In the genomic region with DNA sequence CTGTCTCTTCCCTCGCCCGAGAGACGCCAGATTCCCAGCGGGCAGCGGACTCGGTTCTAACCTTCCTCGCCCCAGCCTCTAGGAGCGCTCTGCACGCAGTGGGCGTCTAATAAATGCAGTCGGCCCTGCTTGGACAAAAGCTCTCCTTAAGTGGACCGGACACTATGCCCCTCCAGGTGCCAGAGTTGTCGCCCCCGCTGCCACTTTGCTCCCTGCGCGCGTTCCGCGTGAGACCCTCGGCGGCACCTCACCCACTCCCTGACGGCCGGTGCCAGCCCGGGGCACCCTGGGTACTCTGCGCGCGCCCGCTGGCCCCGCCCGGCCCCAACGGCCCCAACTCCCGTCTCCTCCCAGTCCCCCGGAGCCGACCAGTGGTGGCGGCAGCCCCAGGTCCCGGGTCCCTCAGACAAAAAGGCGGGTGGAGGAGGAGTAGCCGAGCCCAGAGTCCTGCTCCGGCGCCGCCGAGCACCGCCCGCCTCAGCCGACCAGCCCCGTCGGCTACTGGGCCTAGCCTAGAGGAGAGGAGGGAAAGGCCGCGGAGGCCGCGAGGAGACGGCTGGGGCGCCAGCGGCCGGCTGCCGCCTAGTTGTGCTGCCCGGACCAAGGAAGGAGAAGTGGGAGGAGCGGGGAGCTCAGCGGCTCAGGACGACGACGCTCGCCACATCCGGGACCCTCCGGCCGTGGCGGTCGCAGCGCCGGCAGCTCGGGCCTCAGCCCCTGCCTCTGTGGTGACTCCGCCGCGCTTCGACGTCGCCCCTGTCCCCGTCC, we compare ENCODE assay signal across 1 cellular context.
TF ChIP-seq lines count a peak whose summit lies in the region.

No MANE protein-coding gene starts in this region.

TF ChIP-seq in HEK293, 187 proteins besides CTCF, POLR2A, EP300 and RAD21 (continued from another document and continues in another):
- TF ChIP-seq, protein P1, sequence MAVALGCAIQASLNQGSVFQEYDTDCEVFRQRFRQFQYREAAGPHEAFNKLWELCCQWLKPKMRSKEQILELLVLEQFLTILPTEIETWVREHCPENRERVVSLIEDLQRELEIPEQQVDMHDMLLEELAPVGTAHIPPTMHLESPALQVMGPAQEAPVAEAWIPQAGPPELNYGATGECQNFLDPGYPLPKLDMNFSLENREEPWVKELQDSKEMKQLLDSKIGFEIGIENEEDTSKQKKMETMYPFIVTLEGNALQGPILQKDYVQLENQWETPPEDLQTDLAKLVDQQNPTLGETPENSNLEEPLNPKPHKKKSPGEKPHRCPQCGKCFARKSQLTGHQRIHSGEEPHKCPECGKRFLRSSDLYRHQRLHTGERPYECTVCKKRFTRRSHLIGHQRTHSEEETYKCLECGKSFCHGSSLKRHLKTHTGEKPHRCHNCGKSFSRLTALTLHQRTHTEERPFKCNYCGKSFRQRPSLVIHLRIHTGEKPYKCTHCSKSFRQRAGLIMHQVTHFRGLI (tag by site-specific recombination; IDR thresholded peaks at IDR 0.05) = no peak
- TF ChIP-seq ZNF561 (tag by site-specific recombination; IDR thresholded peaks at IDR 0.05; ENCODE audit: borderline replicate concordance) (peak; percentile 86; the same call in 1 of the 2 replicates), ZSCAN18 (tag by site-specific recombination; IDR thresholded peaks at IDR 0.05) (no peak), ZNF394 (tag by site-specific recombination; IDR thresholded peaks at IDR 0.05; ENCODE audit: borderline replicate concordance) (peak; percentile 95), ZNF416 (tag by site-specific recombination; IDR thresholded peaks at IDR 0.05) (no peak), ZSCAN4 (tag by site-specific recombination; IDR thresholded peaks at IDR 0.05) (peak; percentile 22; the same call in 1 of the 2 replicates), ZNF391 (tag by site-specific recombination; IDR thresholded peaks at IDR 0.05; ENCODE audit: borderline replicate concordance, low read depth) (peak; percentile 72; the same call in 1 of the 2 replicates), HOXC10 (CRISPR knock-in tag; IDR thresholded peaks at IDR 0.05) (no peak), ZNF785 (tag by site-specific recombination; IDR thresholded peaks at IDR 0.05) (no peak), SP3 (tag by site-specific recombination; IDR thresholded peaks at IDR 0.05) (peak; percentile 75), ZNF768 (tag by site-specific recombination; IDR thresholded peaks at IDR 0.05) (no peak), ZNF792 (tag by site-specific recombination; IDR thresholded peaks at IDR 0.05) (peak; percentile 100), KLF7 (tag by site-specific recombination; IDR thresholded peaks at IDR 0.05; ENCODE audit: borderline replicate concordance) (0 out of 2 replicates have a peak, but pooled peaks have one; percentile 25), ZNF335 (tag by site-specific recombination; conservative IDR thresholded peaks at IDR 0.05) (peak; percentile 93), ZNF37A (tag by site-specific recombination; IDR thresholded peaks at IDR 0.05) (no peak), ZNF626 (tag by site-specific recombination; IDR thresholded peaks at IDR 0.05) (no peak), KLF8 (tag by site-specific recombination; IDR thresholded peaks at IDR 0.05) (peak; percentile 70; the same call in 1 of the 2 replicates), BCL11B (tag by site-specific recombination; IDR thresholded peaks at IDR 0.05; ENCODE audit: low read depth) (peak; percentile 80; the same call in 1 of the 2 replicates), KLF9 (tag by site-specific recombination; IDR thresholded peaks at IDR 0.05; ENCODE audit: low read depth) (0 out of 2 replicates have a peak, but pooled peaks have one; percentile 37), REPIN1 (tag by site-specific recombination; IDR thresholded peaks at IDR 0.05; ENCODE audit: low read depth) (0 out of 2 replicates have a peak, but pooled peaks have one; percentile 12), ZNF777 (tag by site-specific recombination; IDR thresholded peaks at IDR 0.05; ENCODE audit: borderline replicate concordance) (peak; percentile 86), ZNF596 (tag by site-specific recombination; IDR thresholded peaks at IDR 0.05) (no peak; the same call in 1 of the 2 replicates), AEBP2 (tag by site-specific recombination; IDR thresholded peaks at IDR 0.05; ENCODE audit: borderline replicate concordance) (no peak), ZNF518A (tag by site-specific recombination; conservative IDR thresholded peaks at IDR 0.05; ENCODE audit: low read depth) (no peak), ZBTB48 (tag by site-specific recombination; IDR thresholded peaks at IDR 0.05) (peak; percentile 92)
- TF ChIP-seq, protein P2, sequence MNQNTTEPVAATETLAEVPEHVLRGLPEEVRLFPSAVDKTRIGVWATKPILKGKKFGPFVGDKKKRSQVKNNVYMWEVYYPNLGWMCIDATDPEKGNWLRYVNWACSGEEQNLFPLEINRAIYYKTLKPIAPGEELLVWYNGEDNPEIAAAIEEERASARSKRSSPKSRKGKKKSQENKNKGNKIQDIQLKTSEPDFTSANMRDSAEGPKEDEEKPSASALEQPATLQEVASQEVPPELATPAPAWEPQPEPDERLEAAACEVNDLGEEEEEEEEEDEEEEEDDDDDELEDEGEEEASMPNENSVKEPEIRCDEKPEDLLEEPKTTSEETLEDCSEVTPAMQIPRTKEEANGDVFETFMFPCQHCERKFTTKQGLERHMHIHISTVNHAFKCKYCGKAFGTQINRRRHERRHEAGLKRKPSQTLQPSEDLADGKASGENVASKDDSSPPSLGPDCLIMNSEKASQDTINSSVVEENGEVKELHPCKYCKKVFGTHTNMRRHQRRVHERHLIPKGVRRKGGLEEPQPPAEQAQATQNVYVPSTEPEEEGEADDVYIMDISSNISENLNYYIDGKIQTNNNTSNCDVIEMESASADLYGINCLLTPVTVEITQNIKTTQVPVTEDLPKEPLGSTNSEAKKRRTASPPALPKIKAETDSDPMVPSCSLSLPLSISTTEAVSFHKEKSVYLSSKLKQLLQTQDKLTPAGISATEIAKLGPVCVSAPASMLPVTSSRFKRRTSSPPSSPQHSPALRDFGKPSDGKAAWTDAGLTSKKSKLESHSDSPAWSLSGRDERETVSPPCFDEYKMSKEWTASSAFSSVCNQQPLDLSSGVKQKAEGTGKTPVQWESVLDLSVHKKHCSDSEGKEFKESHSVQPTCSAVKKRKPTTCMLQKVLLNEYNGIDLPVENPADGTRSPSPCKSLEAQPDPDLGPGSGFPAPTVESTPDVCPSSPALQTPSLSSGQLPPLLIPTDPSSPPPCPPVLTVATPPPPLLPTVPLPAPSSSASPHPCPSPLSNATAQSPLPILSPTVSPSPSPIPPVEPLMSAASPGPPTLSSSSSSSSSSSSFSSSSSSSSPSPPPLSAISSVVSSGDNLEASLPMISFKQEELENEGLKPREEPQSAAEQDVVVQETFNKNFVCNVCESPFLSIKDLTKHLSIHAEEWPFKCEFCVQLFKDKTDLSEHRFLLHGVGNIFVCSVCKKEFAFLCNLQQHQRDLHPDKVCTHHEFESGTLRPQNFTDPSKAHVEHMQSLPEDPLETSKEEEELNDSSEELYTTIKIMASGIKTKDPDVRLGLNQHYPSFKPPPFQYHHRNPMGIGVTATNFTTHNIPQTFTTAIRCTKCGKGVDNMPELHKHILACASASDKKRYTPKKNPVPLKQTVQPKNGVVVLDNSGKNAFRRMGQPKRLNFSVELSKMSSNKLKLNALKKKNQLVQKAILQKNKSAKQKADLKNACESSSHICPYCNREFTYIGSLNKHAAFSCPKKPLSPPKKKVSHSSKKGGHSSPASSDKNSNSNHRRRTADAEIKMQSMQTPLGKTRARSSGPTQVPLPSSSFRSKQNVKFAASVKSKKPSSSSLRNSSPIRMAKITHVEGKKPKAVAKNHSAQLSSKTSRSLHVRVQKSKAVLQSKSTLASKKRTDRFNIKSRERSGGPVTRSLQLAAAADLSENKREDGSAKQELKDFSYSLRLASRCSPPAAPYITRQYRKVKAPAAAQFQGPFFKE (tag by site-specific recombination; IDR thresholded peaks at IDR 0.05; ENCODE audit: borderline replicate concordance) = no peak
- TF ChIP-seq, protein P3, sequence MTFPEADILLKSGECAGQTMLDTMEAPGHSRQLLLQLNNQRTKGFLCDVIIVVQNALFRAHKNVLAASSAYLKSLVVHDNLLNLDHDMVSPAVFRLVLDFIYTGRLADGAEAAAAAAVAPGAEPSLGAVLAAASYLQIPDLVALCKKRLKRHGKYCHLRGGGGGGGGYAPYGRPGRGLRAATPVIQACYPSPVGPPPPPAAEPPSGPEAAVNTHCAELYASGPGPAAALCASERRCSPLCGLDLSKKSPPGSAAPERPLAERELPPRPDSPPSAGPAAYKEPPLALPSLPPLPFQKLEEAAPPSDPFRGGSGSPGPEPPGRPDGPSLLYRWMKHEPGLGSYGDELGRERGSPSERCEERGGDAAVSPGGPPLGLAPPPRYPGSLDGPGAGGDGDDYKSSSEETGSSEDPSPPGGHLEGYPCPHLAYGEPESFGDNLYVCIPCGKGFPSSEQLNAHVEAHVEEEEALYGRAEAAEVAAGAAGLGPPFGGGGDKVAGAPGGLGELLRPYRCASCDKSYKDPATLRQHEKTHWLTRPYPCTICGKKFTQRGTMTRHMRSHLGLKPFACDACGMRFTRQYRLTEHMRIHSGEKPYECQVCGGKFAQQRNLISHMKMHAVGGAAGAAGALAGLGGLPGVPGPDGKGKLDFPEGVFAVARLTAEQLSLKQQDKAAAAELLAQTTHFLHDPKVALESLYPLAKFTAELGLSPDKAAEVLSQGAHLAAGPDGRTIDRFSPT (tag by site-specific recombination; IDR thresholded peaks at IDR 0.05) = peak; percentile 100
- TF ChIP-seq, protein P4, sequence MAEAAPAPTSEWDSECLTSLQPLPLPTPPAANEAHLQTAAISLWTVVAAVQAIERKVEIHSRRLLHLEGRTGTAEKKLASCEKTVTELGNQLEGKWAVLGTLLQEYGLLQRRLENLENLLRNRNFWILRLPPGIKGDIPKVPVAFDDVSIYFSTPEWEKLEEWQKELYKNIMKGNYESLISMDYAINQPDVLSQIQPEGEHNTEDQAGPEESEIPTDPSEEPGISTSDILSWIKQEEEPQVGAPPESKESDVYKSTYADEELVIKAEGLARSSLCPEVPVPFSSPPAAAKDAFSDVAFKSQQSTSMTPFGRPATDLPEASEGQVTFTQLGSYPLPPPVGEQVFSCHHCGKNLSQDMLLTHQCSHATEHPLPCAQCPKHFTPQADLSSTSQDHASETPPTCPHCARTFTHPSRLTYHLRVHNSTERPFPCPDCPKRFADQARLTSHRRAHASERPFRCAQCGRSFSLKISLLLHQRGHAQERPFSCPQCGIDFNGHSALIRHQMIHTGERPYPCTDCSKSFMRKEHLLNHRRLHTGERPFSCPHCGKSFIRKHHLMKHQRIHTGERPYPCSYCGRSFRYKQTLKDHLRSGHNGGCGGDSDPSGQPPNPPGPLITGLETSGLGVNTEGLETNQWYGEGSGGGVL (tag by site-specific recombination; IDR thresholded peaks at IDR 0.05) = peak; percentile 40
